In the genomic region with DNA sequence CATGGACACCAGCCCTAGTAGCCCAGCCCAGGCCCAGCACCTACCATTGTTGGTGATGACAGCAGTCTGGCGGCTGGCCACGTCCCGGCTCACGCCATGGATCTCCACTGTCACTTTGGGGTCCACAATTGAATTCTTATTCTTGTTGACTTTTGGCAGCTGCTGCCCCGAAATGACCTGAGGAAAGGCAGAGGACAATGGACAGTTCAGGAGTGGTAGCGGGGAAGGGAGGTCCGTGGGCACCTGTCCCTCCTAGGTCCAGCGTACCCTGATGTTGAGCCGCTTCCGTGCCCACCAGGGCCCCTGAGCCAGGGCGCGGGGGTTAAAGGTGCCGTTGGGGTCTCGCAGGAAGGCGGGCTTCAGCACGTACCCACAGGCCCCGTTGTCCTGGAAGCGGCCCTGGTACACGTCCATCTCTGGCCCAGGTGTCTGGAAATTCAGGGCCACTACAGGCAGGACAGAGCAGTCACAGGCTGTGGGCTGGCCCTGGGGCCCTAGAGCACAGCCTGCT, we compare ENCODE assay signal across 18 cellular contexts. TPM values are rescaled to one million over a fixed set of nuclear protein-coding genes. Genes with fewer than 3 reads are reported as not detected.
DNase-seq lines count a peak whose midpoint lies in the region; ATAC-seq, FAIRE-seq and TF ChIP-seq lines count a peak whose summit lies in the region.
"Had no signal": no experiment of that assay in that cellular context is flagged by ENCODE, and none has a peak within 500 bp of the region (broad histone marks: within the 10 kb centered on the region; RNA-seq: fewer than 3 reads in every experiment).

No MANE protein-coding gene starts in this region.

- FAIRE-seq in kidney (lab: Jason Lieb, UNC) = no peak
- FAIRE-seq: GM19239, HTR-8/SVneo had no signal

- DNase-seq in heart left ventricle (peak in 3 of 5 donors; percentile 18 to 55 (median 21)), cardiac septum (ENCODE audit: low spot score) (no peak), kidney (peak; percentile 66), neuronal stem cell (ENCODE audit: low spot score) (no peak), T-cell (no peak), PC-3 (no peak)
- DNase-seq: ACHN; CD4-positive, CD25-positive, alpha-beta regulatory T cell; DMS53; GF-D8; HCEC 1CT; HFFc6 had no signal

- POLR2A ChIA-PET in T-cell (lab: Charles Lee) = no interaction called here
- POLR2A ChIA-PET in PC-3 (lab: Charles Lee; ENCODE audit: unreplicated experiment) = no interaction called here

- H3K4me1 Mint-ChIP-seq in stimulated activated memory B cell treated with anti-CD40 and anti-IgM and Interleukin-4, amounts not matched to agents 10 μg/mL and 1 μg/mL and 100 μg/mL, for 72 hours = peaks cover 18% of the 10 kb centered on the region
- peaks cover 11 to 16% (median 13%) of the 10 kb centered on the region in 3 donors for H3K4me1 Mint-ChIP-seq in T-cell

- no peak overlapping the region for H3K9ac ChIP-seq in kidney (ENCODE audit: low read length in 2 of 2)
- H3K9ac ChIP-seq in neuronal stem cell (ENCODE audit: low read depth, low read length, poor library complexity) = no peak overlapping the region
- no peak overlapping the region for H3K9ac ChIP-seq in PC-3 (ENCODE audit: low read length)

- intact Hi-C loops in heart left ventricle (cut with DNase I) = loop anchor here in 2 of 10 donors (10.0 kb wide), 3 partner anchors 107 to 467 kb away; no protein-coding TSS in a partner anchor
- intact Hi-C loops in cardiac septum (cut with DNase I) = loop anchor here (10.0 kb wide), 1 partner anchor 467 kb away; no protein-coding TSS in a partner anchor
- intact Hi-C loops in kidney (cut with DNase I) = no loop called here
- intact Hi-C loops in PC-3 (cut with micrococcal nuclease) = loop anchor here (10.0 kb wide), 2 partner anchors 447 to 477 kb away; a partner anchor contains a TSS

- H3K14ac ChIP-seq in neuronal stem cell (ENCODE audit: low read length) = no peak overlapping the region

- peaks cover 4% of the 10 kb centered on the region for H3K36me3 Mint-ChIP-seq in stimulated activated memory B cell treated with anti-CD40 and anti-IgM and Interleukin-4, amounts not matched to agents 10 μg/mL and 1 μg/mL and 100 μg/mL, for 72 hours
- peaks cover 12% of the 10 kb centered on the region for H3K36me3 Mint-ChIP-seq in T-cell

- no peak overlapping the region for H2BK5ac ChIP-seq in neuronal stem cell (ENCODE audit: low read length)

- H2BK120ac ChIP-seq in neuronal stem cell (ENCODE audit: low read depth, low read length) = no peak overlapping the region

- no peak overlapping the region for H3K18ac ChIP-seq in neuronal stem cell (ENCODE audit: low read length)

- no peak overlapping the region for H3K23ac ChIP-seq in neuronal stem cell (ENCODE audit: low read depth, low read length, poor library complexity)

- peaks cover 0 to 60% (median 38%) of the 10 kb centered on the region in 9 donors for H3K36me3 ChIP-seq in heart left ventricle
- peaks cover 3 to 16% of the 10 kb centered on the region in 2 donors for H3K36me3 ChIP-seq in kidney (ENCODE audit: control insufficient read depth in 1 of 2, insufficient read depth in 2 of 2, low read length in 2 of 2)
- H3K36me3 ChIP-seq in neuronal stem cell (replicated peaks in 1 of 2; ENCODE audit: control insufficient read depth in 2 of 2, insufficient read depth in 2 of 2, low read length in 2 of 2) = peaks cover 41 to 80% of the 10 kb centered on the region in 2 donors
- no peaks in the 10 kb centered on the region for H3K36me3 ChIP-seq in PC-3 (ENCODE audit: low read depth, low read length)

- H3K4me1 ChIP-seq in heart left ventricle (peaks cover 0 to 15% (median 7%) of the 10 kb centered on the region in 12 donors), kidney (ENCODE audit: control insufficient read depth in 1 of 2, insufficient read depth in 1 of 2, low read depth in 1 of 2, low read length in 2 of 2) (peaks cover 0 to 8% of the 10 kb centered on the region in 2 donors), neuronal stem cell (ENCODE audit: control insufficient read depth in 2 of 2, insufficient read depth in 1 of 2, low read depth in 1 of 2, low read length in 2 of 2) (peaks cover 8 to 10% of the 10 kb centered on the region in 2 donors), PC-3 (ENCODE audit: insufficient read depth, low read length) (peaks cover 27% of the 10 kb centered on the region)

- no peak overlapping the region for H3K4ac ChIP-seq in neuronal stem cell (ENCODE audit: low read length)

- no peak overlapping the region for H2BK12ac ChIP-seq in neuronal stem cell (ENCODE audit: low read length)

- no peak overlapping the region for H2AK5ac ChIP-seq in neuronal stem cell (ENCODE audit: low read depth, low read length)

- H3K9me2 ChIP-seq in PC-3 (replicated peaks; ENCODE audit: low read length) = no peaks in the 10 kb centered on the region

- H3F3A ChIP-seq in PC-3 (ENCODE audit: low read length, unreplicated experiment) = no peaks in the 10 kb centered on the region

- no peak for TF ChIP-seq POLR2A in heart left ventricle (IDR thresholded peaks at IDR 0.05)

- H3K27ac Mint-ChIP-seq in stimulated activated memory B cell treated with anti-CD40 and anti-IgM and Interleukin-4, amounts not matched to agents 10 μg/mL and 1 μg/mL and 100 μg/mL, for 72 hours = no peak overlapping the region
- no peak overlapping the region for H3K27ac Mint-ChIP-seq in T-cell
- H3K27ac Mint-ChIP-seq: HFFc6 had no signal

- H3K4me3 ChIP-seq in heart left ventricle = no peak overlapping the region
- no peak overlapping the region for H3K4me3 ChIP-seq in kidney (ENCODE audit: low read length in 2 of 2)
- no peak overlapping the region for H3K4me3 ChIP-seq in neuronal stem cell (ENCODE audit: low read length in 2 of 2)
- no peak overlapping the region for H3K4me3 ChIP-seq in PC-3 (ENCODE audit: low read length)
- H3K4me3 ChIP-seq: BLaER1 treated with 17β-estradiol and CSF1 and Interleukin-3, amounts not matched to agents 10 nM and 100 nM had no signal

- TF ChIP-seq CTCF in heart left ventricle (IDR thresholded peaks at IDR 0.05) (no peak), kidney (IDR thresholded peaks at IDR 0.05; ENCODE audit: borderline replicate concordance, extremely low read depth, insufficient read depth) (no peak), PC-3 (conservative IDR thresholded peaks at IDR 0.05; ENCODE audit: low read depth, low read length) (no peak)

- no peak overlapping the region for H2BK15ac ChIP-seq in neuronal stem cell (ENCODE audit: low read length)

- H4K91ac ChIP-seq in neuronal stem cell (ENCODE audit: low read depth, low read length, poor library complexity) = no peak overlapping the region

- no TSS peak for BruUV-seq in PC-3 (replicated peaks; lab: Mats Ljungman, UMichigan)

- H3K27me3 ChIP-seq in heart left ventricle (no peaks in the 10 kb centered on the region), neuronal stem cell (ENCODE audit: control insufficient read depth in 3 of 3, insufficient read depth in 3 of 3, low read depth in 1 of 3, low read length in 3 of 3) (no peaks in the 10 kb centered on the region), PC-3 (ENCODE audit: low read length) (no peaks in the 10 kb centered on the region)
- H3K27me3 ChIP-seq: BLaER1 treated with 17β-estradiol and CSF1 and Interleukin-3, amounts not matched to agents 10 nM and 100 nM had no signal

- H2AFZ ChIP-seq in neuronal stem cell (ENCODE audit: low read length) (no peak overlapping the region), PC-3 (ENCODE audit: low read length) (no peak overlapping the region)

- H3K27me3 Mint-ChIP-seq in stimulated activated memory B cell treated with anti-CD40 and anti-IgM and Interleukin-4, amounts not matched to agents 10 μg/mL and 1 μg/mL and 100 μg/mL, for 72 hours = no peaks in the 10 kb centered on the region
- no peaks in the 10 kb centered on the region for H3K27me3 Mint-ChIP-seq in T-cell
- H3K27me3 Mint-ChIP-seq: CD4-positive, CD25-positive, alpha-beta regulatory T cell had no signal

- peak overlapping the region; percentile 52 for H4K8ac ChIP-seq in neuronal stem cell (ENCODE audit: low read depth, low read length)

- no peaks in the 10 kb centered on the region for H4K20me1 ChIP-seq in PC-3 (ENCODE audit: low read length)

- H3K9me3 ChIP-seq in heart left ventricle = no peaks in the 10 kb centered on the region
- no peaks in the 10 kb centered on the region for H3K9me3 ChIP-seq in kidney (ENCODE audit: control insufficient read depth in 1 of 2, low read length in 2 of 2)
- H3K9me3 ChIP-seq in neuronal stem cell (replicated peaks in 1 of 2; ENCODE audit: control insufficient read depth in 2 of 2, insufficient read depth in 1 of 2, low read depth in 1 of 2, low read length in 2 of 2) = no peaks in the 10 kb centered on the region
- H3K9me3 ChIP-seq in PC-3 (ENCODE audit: low read length) = no peaks in the 10 kb centered on the region
- H3K9me3 ChIP-seq: BLaER1 treated with 17β-estradiol and CSF1 and Interleukin-3, amounts not matched to agents 10 nM and 100 nM had no signal

- H3K27ac ChIP-seq in heart left ventricle = no peak overlapping the region
- no peak overlapping the region for H3K27ac ChIP-seq in kidney (ENCODE audit: low read depth in 2 of 2, low read length in 2 of 2)
- H3K27ac ChIP-seq in neuronal stem cell (replicated peaks; ENCODE audit: low read length) = no peak overlapping the region
- no peak overlapping the region for H3K27ac ChIP-seq in PC-3 (ENCODE audit: low read length)
- H3K27ac ChIP-seq: BLaER1 treated with 17β-estradiol and CSF1 and Interleukin-3, amounts not matched to agents 10 nM and 100 nM had no signal

- H3K4me3 Mint-ChIP-seq in stimulated activated memory B cell treated with anti-CD40 and anti-IgM and Interleukin-4, amounts not matched to agents 10 μg/mL and 1 μg/mL and 100 μg/mL, for 72 hours = no peak overlapping the region
- H3K4me3 Mint-ChIP-seq in T-cell = no peak overlapping the region
- H3K4me3 Mint-ChIP-seq: HFFc6 had no signal

- no peaks in the 10 kb centered on the region for H3K79me1 ChIP-seq in neuronal stem cell (ENCODE audit: low read depth, low read length)

- no peaks in the 10 kb centered on the region for H3K9me3 Mint-ChIP-seq in stimulated activated memory B cell treated with anti-CD40 and anti-IgM and Interleukin-4, amounts not matched to agents 10 μg/mL and 1 μg/mL and 100 μg/mL, for 72 hours
- H3K9me3 Mint-ChIP-seq in T-cell = no peaks in the 10 kb centered on the region
- H3K9me3 Mint-ChIP-seq: HFFc6 had no signal

- CTCF ChIA-PET in T-cell (lab: Charles Lee) (no interaction called here), PC-3 (lab: Charles Lee) (no interaction called here)

- H3K79me2 ChIP-seq in PC-3 (ENCODE audit: low read length) = no peaks in the 10 kb centered on the region

- WGBS in heart left ventricle, 4 donors = 86 to 92% (median 91%) methylated on average over 6 to 19 of the region's 19 CpGs
- WGBS in neuronal stem cell (ENCODE audit: extremely low coverage in 2 of 2, insufficient read length in 2 of 2, insufficient replicate concordance in 1 of 2), 2 donors = no CpG with 5 or more reads among the region's 19 CpGs

- H3K4me2 ChIP-seq in neuronal stem cell (ENCODE audit: insufficient read depth, low read length, poor library complexity, severe bottlenecking) = no peak overlapping the region
- no peak overlapping the region for H3K4me2 ChIP-seq in PC-3 (ENCODE audit: low read length)
- H3K4me2 ChIP-seq: BLaER1 treated with 17β-estradiol and CSF1 and Interleukin-3, amounts not matched to agents 10 nM and 100 nM had no signal

- ATAC-seq in heart left ventricle (no peak), T-cell (replicated peaks in 1 of 4) (no peak), PC-3 (no peak)
- peak; percentile 4 for ATAC-seq in stimulated activated memory B cell treated with anti-CD40 and anti-IgM and Interleukin-4, amounts not matched to agents 10 μg/mL and 1 μg/mL and 100 μg/mL, for 72 hours

RNA-seq across cellular contexts. Expression of a gene that starts 17.7 kb away (rescaled TPM):
- total RNA-seq in heart left ventricle (1 to 10 TPM; 1.1 to 6.3 (median 2.6) TPM), cardiac septum (2.6 TPM), kidney (7.6 TPM), T-cell (10 to 100 TPM; 26.6 to 44.6 (median 42.1) TPM), PC-3 (2014; rRNA removed) (0.44 and 1.8 TPM in 2 replicates)
- polyA plus RNA-seq in heart left ventricle (1 to 10 TPM; 2.7 to 3.4 TPM), kidney (ENCODE audit: insufficient read depth, low read depth, low replicate concordance) (7.4 TPM)
- polyA plus RNA-seq in neuronal stem cell (2013, experiment 1 of 2) = 2.0 TPM
- 1.7 TPM for polyA plus RNA-seq in neuronal stem cell (2013, experiment 2 of 2)
- total RNA-seq: H4 had no signal

RNA-seq across cellular contexts. Expression of a gene that starts 21.2 kb away (rescaled TPM):
- total RNA-seq in heart left ventricle (10 to 100 TPM in 7 of 9 donors, 1 to 10 TPM in 2; 8.1 to 14.9 (median 12.4) TPM), cardiac septum (10.1 TPM), kidney (50.0 TPM), T-cell (10 to 100 TPM; 31.3 to 91.0 (median 75.7) TPM), PC-3 (2014; rRNA removed) (16.9 and 18.5 TPM in 2 replicates)
- polyA plus RNA-seq in heart left ventricle (10 to 100 TPM in 1 of 2 donors, 1 to 10 TPM in 1; 9.5 to 10.6 TPM), kidney (ENCODE audit: insufficient read depth, low read depth, low replicate concordance) (39.1 TPM)
- 41.7 TPM for polyA plus RNA-seq in neuronal stem cell (2013, experiment 1 of 2)
- polyA plus RNA-seq in neuronal stem cell (2013, experiment 2 of 2) = 41.2 TPM

RNA-seq across cellular contexts. Expression of a gene that starts 30.8 kb away (rescaled TPM):
- total RNA-seq in heart left ventricle (1 to 10 TPM in 1 of 9 donors, under 1 TPM in 7, not detected in 1; 0.07 to 1.3 (median 0.16) TPM), cardiac septum (0.22 TPM), kidney (3.3 TPM), T-cell (10 to 100 TPM in 3 of 5 donors, 1 to 10 TPM in 2; 4.7 to 21.7 (median 17.8) TPM), PC-3 (2014; rRNA removed) (not detected in 2 replicates)
- polyA plus RNA-seq in heart left ventricle (under 1 TPM; 0.06 to 0.61 TPM), kidney (ENCODE audit: insufficient read depth, low read depth, low replicate concordance) (0.52 TPM)
- polyA plus RNA-seq in neuronal stem cell (2013, experiment 1 of 2) = 2.5 TPM
- 2.5 TPM for polyA plus RNA-seq in neuronal stem cell (2013, experiment 2 of 2)
- total RNA-seq: A172 had no signal

Comparison
In these comparisons a context has a peak if more than half of its experiments do, and no peak if none do; other contexts are left out.
1. DNase-seq: peak in heart left ventricle (3 of 5) and kidney (single experiment); none in cardiac septum (single experiment), neuronal stem cell (single experiment), T-cell (0 of 34) and PC-3 (single experiment).